Comparison of ENCODE assay signal across 1 cellular context in genomic region chr13:27620377-27621115, GRCh38.
TF ChIP-seq lines count a peak whose summit lies in the region.

TSS of gene LNX2 (minus strand) at chr13:27620529. CDS start at chr13:27581703, 38,826 bp downstream.

TF ChIP-seq in GM12878, 131 proteins besides CTCF, POLR2A, EP300 and RAD21 (continued from another document):
- TF ChIP-seq, protein P1, sequence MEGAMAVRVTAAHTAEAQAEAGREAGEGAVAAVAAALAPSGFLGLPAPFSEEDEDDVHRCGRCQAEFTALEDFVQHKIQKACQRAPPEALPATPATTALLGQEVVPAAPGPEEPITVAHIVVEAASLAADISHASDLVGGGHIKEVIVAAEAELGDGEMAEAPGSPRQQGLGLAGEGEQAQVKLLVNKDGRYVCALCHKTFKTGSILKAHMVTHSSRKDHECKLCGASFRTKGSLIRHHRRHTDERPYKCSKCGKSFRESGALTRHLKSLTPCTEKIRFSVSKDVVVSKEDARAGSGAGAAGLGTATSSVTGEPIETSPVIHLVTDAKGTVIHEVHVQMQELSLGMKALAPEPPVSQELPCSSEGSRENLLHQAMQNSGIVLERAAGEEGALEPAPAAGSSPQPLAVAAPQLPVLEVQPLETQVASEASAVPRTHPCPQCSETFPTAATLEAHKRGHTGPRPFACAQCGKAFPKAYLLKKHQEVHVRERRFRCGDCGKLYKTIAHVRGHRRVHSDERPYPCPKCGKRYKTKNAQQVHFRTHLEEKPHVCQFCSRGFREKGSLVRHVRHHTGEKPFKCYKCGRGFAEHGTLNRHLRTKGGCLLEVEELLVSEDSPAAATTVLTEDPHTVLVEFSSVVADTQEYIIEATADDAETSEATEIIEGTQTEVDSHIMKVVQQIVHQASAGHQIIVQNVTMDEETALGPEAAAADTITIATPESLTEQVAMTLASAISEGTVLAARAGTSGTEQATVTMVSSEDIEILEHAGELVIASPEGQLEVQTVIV (IDR thresholded peaks at IDR 0.05; ENCODE audit: borderline replicate concordance, partially characterized antibody): no peak
- TF ChIP-seq MYC (IDR thresholded peaks at IDR 0.05; ENCODE audit: insufficient read depth, insufficient read length, insufficient replicate concordance, low read length, severe bottlenecking) (no peak), ZNF384 (IDR thresholded peaks at IDR 0.05; ENCODE audit: borderline replicate concordance, low read depth, low read length) (no peak), NR2C2 (IDR thresholded peaks at IDR 0.05; ENCODE audit: borderline replicate concordance, control insufficient read depth, insufficient read length, low read depth) (no peak), IRF4 (IDR thresholded peaks at IDR 0.05; ENCODE audit: low read depth, low read length) (no peak), MYB (IDR thresholded peaks at IDR 0.05; ENCODE audit: borderline replicate concordance, low read depth, low read length) (no peak), CREM (IDR thresholded peaks at IDR 0.05; ENCODE audit: low read depth) (peak; percentile 72; the same call in 1 of the 2 replicates), SMAD5 (IDR thresholded peaks at IDR 0.05; ENCODE audit: low read depth) (0 out of 2 replicates have a peak, but pooled peaks have one; percentile 23), SPI1 (IDR thresholded peaks at IDR 0.05; ENCODE audit: borderline replicate concordance, insufficient read depth, low read depth, low read length) (no peak), HDGF (IDR thresholded peaks at IDR 0.05) (no peak), NKRF (conservative IDR thresholded peaks at IDR 0.05) (no peak; the same call in 1 of the 2 replicates), ZNF24 (IDR thresholded peaks at IDR 0.05) (peak; percentile 65; the same call in 1 of the 2 replicates), CBX5 (IDR thresholded peaks at IDR 0.05; ENCODE audit: low read depth) (0 out of 2 replicates have a peak, but pooled peaks have one; percentile 31)
- TF ChIP-seq, protein P2, sequence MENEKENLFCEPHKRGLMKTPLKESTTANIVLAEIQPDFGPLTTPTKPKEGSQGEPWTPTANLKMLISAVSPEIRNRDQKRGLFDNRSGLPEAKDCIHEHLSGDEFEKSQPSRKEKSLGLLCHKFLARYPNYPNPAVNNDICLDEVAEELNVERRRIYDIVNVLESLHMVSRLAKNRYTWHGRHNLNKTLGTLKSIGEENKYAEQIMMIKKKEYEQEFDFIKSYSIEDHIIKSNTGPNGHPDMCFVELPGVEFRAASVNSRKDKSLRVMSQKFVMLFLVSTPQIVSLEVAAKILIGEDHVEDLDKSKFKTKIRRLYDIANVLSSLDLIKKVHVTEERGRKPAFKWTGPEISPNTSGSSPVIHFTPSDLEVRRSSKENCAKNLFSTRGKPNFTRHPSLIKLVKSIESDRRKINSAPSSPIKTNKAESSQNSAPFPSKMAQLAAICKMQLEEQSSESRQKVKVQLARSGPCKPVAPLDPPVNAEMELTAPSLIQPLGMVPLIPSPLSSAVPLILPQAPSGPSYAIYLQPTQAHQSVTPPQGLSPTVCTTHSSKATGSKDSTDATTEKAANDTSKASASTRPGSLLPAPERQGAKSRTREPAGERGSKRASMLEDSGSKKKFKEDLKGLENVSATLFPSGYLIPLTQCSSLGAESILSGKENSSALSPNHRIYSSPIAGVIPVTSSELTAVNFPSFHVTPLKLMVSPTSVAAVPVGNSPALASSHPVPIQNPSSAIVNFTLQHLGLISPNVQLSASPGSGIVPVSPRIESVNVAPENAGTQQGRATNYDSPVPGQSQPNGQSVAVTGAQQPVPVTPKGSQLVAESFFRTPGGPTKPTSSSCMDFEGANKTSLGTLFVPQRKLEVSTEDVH (IDR thresholded peaks at IDR 0.05; ENCODE audit: low read depth, partially characterized antibody): no peak
- TF ChIP-seq, protein P3, sequence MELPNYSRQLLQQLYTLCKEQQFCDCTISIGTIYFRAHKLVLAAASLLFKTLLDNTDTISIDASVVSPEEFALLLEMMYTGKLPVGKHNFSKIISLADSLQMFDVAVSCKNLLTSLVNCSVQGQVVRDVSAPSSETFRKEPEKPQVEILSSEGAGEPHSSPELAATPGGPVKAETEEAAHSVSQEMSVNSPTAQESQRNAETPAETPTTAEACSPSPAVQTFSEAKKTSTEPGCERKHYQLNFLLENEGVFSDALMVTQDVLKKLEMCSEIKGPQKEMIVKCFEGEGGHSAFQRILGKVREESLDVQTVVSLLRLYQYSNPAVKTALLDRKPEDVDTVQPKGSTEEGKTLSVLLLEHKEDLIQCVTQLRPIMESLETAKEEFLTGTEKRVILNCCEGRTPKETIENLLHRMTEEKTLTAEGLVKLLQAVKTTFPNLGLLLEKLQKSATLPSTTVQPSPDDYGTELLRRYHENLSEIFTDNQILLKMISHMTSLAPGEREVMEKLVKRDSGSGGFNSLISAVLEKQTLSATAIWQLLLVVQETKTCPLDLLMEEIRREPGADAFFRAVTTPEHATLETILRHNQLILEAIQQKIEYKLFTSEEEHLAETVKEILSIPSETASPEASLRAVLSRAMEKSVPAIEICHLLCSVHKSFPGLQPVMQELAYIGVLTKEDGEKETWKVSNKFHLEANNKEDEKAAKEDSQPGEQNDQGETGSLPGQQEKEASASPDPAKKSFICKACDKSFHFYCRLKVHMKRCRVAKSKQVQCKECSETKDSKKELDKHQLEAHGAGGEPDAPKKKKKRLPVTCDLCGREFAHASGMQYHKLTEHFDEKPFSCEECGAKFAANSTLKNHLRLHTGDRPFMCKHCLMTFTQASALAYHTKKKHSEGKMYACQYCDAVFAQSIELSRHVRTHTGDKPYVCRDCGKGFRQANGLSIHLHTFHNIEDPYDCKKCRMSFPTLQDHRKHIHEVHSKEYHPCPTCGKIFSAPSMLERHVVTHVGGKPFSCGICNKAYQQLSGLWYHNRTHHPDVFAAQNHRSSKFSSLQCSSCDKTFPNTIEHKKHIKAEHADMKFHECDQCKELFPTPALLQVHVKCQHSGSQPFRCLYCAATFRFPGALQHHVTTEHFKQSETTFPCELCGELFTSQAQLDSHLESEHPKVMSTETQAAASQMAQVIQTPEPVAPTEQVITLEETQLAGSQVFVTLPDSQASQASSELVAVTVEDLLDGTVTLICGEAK (IDR thresholded peaks at IDR 0.05; ENCODE audit: borderline replicate concordance): peak; percentile 27; the same call in 1 of the 2 replicates
- TF ChIP-seq, protein P4, sequence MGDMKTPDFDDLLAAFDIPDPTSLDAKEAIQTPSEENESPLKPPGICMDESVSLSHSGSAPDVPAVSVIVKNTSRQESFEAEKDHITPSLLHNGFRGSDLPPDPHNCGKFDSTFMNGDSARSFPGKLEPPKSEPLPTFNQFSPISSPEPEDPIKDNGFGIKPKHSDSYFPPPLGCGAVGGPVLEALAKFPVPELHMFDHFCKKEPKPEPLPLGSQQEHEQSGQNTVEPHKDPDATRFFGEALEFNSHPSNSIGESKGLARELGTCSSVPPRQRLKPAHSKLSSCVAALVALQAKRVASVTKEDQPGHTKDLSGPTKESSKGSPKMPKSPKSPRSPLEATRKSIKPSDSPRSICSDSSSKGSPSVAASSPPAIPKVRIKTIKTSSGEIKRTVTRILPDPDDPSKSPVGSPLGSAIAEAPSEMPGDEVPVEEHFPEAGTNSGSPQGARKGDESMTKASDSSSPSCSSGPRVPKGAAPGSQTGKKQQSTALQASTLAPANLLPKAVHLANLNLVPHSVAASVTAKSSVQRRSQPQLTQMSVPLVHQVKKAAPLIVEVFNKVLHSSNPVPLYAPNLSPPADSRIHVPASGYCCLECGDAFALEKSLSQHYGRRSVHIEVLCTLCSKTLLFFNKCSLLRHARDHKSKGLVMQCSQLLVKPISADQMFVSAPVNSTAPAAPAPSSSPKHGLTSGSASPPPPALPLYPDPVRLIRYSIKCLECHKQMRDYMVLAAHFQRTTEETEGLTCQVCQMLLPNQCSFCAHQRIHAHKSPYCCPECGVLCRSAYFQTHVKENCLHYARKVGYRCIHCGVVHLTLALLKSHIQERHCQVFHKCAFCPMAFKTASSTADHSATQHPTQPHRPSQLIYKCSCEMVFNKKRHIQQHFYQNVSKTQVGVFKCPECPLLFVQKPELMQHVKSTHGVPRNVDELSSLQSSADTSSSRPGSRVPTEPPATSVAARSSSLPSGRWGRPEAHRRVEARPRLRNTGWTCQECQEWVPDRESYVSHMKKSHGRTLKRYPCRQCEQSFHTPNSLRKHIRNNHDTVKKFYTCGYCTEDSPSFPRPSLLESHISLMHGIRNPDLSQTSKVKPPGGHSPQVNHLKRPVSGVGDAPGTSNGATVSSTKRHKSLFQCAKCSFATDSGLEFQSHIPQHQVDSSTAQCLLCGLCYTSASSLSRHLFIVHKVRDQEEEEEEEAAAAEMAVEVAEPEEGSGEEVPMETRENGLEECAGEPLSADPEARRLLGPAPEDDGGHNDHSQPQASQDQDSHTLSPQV (IDR thresholded peaks at IDR 0.05): no peak
- TF ChIP-seq, protein P5, sequence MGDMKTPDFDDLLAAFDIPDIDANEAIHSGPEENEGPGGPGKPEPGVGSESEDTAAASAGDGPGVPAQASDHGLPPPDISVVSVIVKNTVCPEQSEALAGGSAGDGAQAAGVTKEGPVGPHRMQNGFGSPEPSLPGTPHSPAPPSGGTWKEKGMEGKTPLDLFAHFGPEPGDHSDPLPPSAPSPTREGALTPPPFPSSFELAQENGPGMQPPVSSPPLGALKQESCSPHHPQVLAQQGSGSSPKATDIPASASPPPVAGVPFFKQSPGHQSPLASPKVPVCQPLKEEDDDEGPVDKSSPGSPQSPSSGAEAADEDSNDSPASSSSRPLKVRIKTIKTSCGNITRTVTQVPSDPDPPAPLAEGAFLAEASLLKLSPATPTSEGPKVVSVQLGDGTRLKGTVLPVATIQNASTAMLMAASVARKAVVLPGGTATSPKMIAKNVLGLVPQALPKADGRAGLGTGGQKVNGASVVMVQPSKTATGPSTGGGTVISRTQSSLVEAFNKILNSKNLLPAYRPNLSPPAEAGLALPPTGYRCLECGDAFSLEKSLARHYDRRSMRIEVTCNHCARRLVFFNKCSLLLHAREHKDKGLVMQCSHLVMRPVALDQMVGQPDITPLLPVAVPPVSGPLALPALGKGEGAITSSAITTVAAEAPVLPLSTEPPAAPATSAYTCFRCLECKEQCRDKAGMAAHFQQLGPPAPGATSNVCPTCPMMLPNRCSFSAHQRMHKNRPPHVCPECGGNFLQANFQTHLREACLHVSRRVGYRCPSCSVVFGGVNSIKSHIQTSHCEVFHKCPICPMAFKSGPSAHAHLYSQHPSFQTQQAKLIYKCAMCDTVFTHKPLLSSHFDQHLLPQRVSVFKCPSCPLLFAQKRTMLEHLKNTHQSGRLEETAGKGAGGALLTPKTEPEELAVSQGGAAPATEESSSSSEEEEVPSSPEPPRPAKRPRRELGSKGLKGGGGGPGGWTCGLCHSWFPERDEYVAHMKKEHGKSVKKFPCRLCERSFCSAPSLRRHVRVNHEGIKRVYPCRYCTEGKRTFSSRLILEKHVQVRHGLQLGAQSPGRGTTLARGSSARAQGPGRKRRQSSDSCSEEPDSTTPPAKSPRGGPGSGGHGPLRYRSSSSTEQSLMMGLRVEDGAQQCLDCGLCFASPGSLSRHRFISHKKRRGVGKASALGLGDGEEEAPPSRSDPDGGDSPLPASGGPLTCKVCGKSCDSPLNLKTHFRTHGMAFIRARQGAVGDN (IDR thresholded peaks at IDR 0.05): 0 out of 2 replicates have a peak, but pooled peaks have one; percentile 7
